8 cellular contexts compared by ENCODE assay signal in genomic region chr6:134436281-134436815, GRCh38.
A peak's percentile ranks its signal among the peaks of the same experiment; 100 is the strongest.
DNase-seq lines count a peak whose midpoint lies in the region; ATAC-seq lines count a peak whose summit lies in the region.

No MANE protein-coding gene starts in this region.

- no peaks in the 10 kb centered on the region for H3K36me3 Mint-ChIP-seq in activated naive CD4-positive, alpha-beta T cell treated with anti-CD3 and anti-CD28 coated beads, Interleukin-2, amount 50 U/mL, for 24 hours

- peak; percentile 67 for ATAC-seq in HG03025 (IDR thresholded peaks at IDR 0.05; ENCODE audit: low FRiP score, unreplicated experiment)
- peak; percentile 79 to 91 for ATAC-seq in right cardiac atrium

- H3K27me3 ChIP-seq in right cardiac atrium (ENCODE audit: control insufficient read depth, insufficient read depth) = no peaks in the 10 kb centered on the region

- peak overlapping the region; percentile 94 for H3K27ac Mint-ChIP-seq in activated naive CD4-positive, alpha-beta T cell treated with anti-CD3 and anti-CD28 coated beads, Interleukin-2, amount 50 U/mL, for 24 hours

- H3K4me3 ChIP-seq in right cardiac atrium (ENCODE audit: low read length) = no peak overlapping the region

- H3K27ac ChIP-seq in right cardiac atrium (ENCODE audit: low read length) = no peak overlapping the region

- peak overlapping the region; percentile 42 for H3K4me3 Mint-ChIP-seq in activated naive CD4-positive, alpha-beta T cell treated with anti-CD3 and anti-CD28 coated beads, Interleukin-2, amount 50 U/mL, for 24 hours

- H3K4me1 ChIP-seq in right cardiac atrium (ENCODE audit: control insufficient read depth, insufficient read depth, low read length) = no peaks in the 10 kb centered on the region

- intact Hi-C loops in right cardiac atrium (cut with DNase I) = no loop called here

- 54% methylated on average over 9 of the region's 9 CpGs for WGBS in right cardiac atrium

- H3K9me3 ChIP-seq in right cardiac atrium (ENCODE audit: control insufficient read depth, low read length) = no peaks in the 10 kb centered on the region

- peak; percentile 75 for DNase-seq in NK-92 treated with Interleukin-12 subunit alpha and Interleukin-12 subunit beta, amount 100 ng/mL, for 24 hours (lab: John Stamatoyannopoulos, UW)
- DNase-seq in NK-92 (lab: John Stamatoyannopoulos, UW; ENCODE audit: unreplicated experiment) (no peak), RKO (ENCODE audit: low spot score) (peak; percentile 93), right cardiac atrium (peak in 1 of 3 donors; percentile 42), RPMI8226 (no peak)
- peak; percentile 39 to 60 for DNase-seq in stimulated activated CD4-positive, alpha-beta T cell treated with anti-CD3 and anti-CD28 coated beads, Interleukin-1b, Interleukin-23, amount 100 ng/mL, for 4 hours (ENCODE audit: low read depth in 2 of 2)

- no peaks in the 10 kb centered on the region for H3K27me3 Mint-ChIP-seq in activated naive CD4-positive, alpha-beta T cell treated with anti-CD3 and anti-CD28 coated beads, Interleukin-2, amount 50 U/mL, for 24 hours

- H3K9me3 Mint-ChIP-seq in activated naive CD4-positive, alpha-beta T cell treated with anti-CD3 and anti-CD28 coated beads, Interleukin-2, amount 50 U/mL, for 24 hours = no peaks in the 10 kb centered on the region

- peaks cover 38% of the 10 kb centered on the region for H3K4me1 Mint-ChIP-seq in activated naive CD4-positive, alpha-beta T cell treated with anti-CD3 and anti-CD28 coated beads, Interleukin-2, amount 50 U/mL, for 24 hours

Comparison
In these comparisons a context has a peak if more than half of its experiments do, and no peak if none do; other contexts are left out.
1. DNase-seq: peak in NK-92 treated with Interleukin-12 subunit alpha and Interleukin-12 subunit beta, amount 100 ng/mL, for 24 hours (single experiment), RKO (single experiment) and stimulated activated CD4-positive, alpha-beta T cell treated with anti-CD3 and anti-CD28 coated beads, Interleukin-1b, Interleukin-23, amount 100 ng/mL, for 4 hours (2 of 2); none in NK-92 (single experiment) and RPMI8226 (single experiment).